In genomic region chr16:49644143-49644460, GRCh38 we compare ENCODE assay signal across 15 cellular contexts.
DNase-seq lines count a peak whose midpoint lies in the region; ATAC-seq and TF ChIP-seq lines count a peak whose summit lies in the region.
"Had no signal": no experiment of that assay in that cellular context is flagged by ENCODE, and none has a peak within 500 bp of the region (broad histone marks: within the 10 kb centered on the region; RNA-seq: fewer than 3 reads in every experiment).

No MANE protein-coding gene starts in this region.

- TF ChIP-seq CTCF in Loucy (conservative IDR thresholded peaks at IDR 0.05; ENCODE audit: low read length), result peak; percentile 48
- TF ChIP-seq CTCF in endodermal cell (conservative IDR thresholded peaks at IDR 0.05), result peak; percentile 51

- peaks cover 25% of the 10 kb centered on the region for H3K4me1 Mint-ChIP-seq in endodermal cell
- H3K4me1 Mint-ChIP-seq in natural killer cell treated with Interleukin-12 subunit alpha and Interleukin-12 subunit beta and Interleukin-15 and Interleukin-18, amount 100 ng/mL, for 72 hours (ENCODE audit: low read depth in 2 of 2), result no peaks in the 10 kb centered on the region
- H3K4me1 Mint-ChIP-seq: activated CD4-positive, alpha-beta T cell treated with anti-CD3 and anti-CD28 coated beads for 36 hours; central memory CD8-positive, alpha-beta T cell had no signal

- no peaks in the 10 kb centered on the region for H4K20me1 ChIP-seq in Loucy (ENCODE audit: insufficient read depth, low read length, poor library complexity, severe bottlenecking)

- H3K9ac ChIP-seq in Loucy (ENCODE audit: low read depth, low read length, poor library complexity, severe bottlenecking) (no peak overlapping the region), endodermal cell (ENCODE audit: extremely low read depth, low read length, poor library complexity, severe bottlenecking) (no peak overlapping the region)

- DNase-seq in GM03348 (ENCODE audit: low spot score) (peak; percentile 37), endodermal cell (no peak), retina (peak; percentile 34), RPMI8226 (no peak)
- no peak for DNase-seq in natural killer cell treated with Interleukin-12 subunit alpha and Interleukin-12 subunit beta and Interleukin-15 and Interleukin-18, amount 100 ng/mL, for 72 hours (ENCODE audit: low spot score)
- DNase-seq in activated naive CD4-positive, alpha-beta T cell treated with anti-CD3 and anti-CD28 coated beads, Interleukin-2, amount 50 U/mL, for 72 hours (ENCODE audit: low spot score in 2 of 2), result no peak
- DNase-seq: activated CD4-positive, alpha-beta T cell treated with anti-CD3 and anti-CD28 coated beads for 36 hours; naive thymus-derived CD4-positive, alpha-beta T cell; NCI-H1436; NCI-H774; tibial artery had no signal

- H3K27me3 ChIP-seq in Loucy (ENCODE audit: insufficient read depth, low read length, poor library complexity, severe bottlenecking) (no peaks in the 10 kb centered on the region), endodermal cell (ENCODE audit: control insufficient read depth, insufficient read depth, low read length, poor library complexity, severe bottlenecking) (no peaks in the 10 kb centered on the region)
- H3K27me3 ChIP-seq: tibial artery had no signal

- no peaks in the 10 kb centered on the region for H3K9me2 ChIP-seq in Loucy (replicated peaks; ENCODE audit: low read depth, low read length)

- WGBS in endodermal cell (ENCODE audit: insufficient coverage in 1 of 2, insufficient read length in 1 of 2), 2 experiments, result 63 to 89% methylated on average over 3 to 4 of the region's 4 CpGs

- peaks cover 33% of the 10 kb centered on the region for H3K36me3 Mint-ChIP-seq in endodermal cell (ENCODE audit: low read depth)
- peaks cover 11% of the 10 kb centered on the region for H3K36me3 Mint-ChIP-seq in natural killer cell treated with Interleukin-12 subunit alpha and Interleukin-12 subunit beta and Interleukin-15 and Interleukin-18, amount 100 ng/mL, for 72 hours
- H3K36me3 Mint-ChIP-seq in activated naive CD4-positive, alpha-beta T cell treated with anti-CD3 and anti-CD28 coated beads, Interleukin-2, amount 50 U/mL, for 72 hours, result peaks cover 13 to 23% of the 10 kb centered on the region in 2 donors

- no peaks in the 10 kb centered on the region for H3K27me3 Mint-ChIP-seq in endodermal cell (ENCODE audit: insufficient read depth)
- peaks cover 3 to 7% of the 10 kb centered on the region in 2 donors for H3K27me3 Mint-ChIP-seq in natural killer cell treated with Interleukin-12 subunit alpha and Interleukin-12 subunit beta and Interleukin-15 and Interleukin-18, amount 100 ng/mL, for 72 hours

- H3K9me3 ChIP-seq in Loucy (ENCODE audit: insufficient read depth, low read depth, low read length), result peaks cover 18% of the 10 kb centered on the region; the same call in 1 of the 2 replicates
- peaks cover 36% of the 10 kb centered on the region for H3K9me3 ChIP-seq in endodermal cell (ENCODE audit: control insufficient read depth, low read length)

- peak overlapping the region; percentile 50; the same call in 1 of the 2 replicates for H2AFZ ChIP-seq in Loucy (ENCODE audit: low read length)

- H3K4me1 ChIP-seq in Loucy (ENCODE audit: insufficient read depth, low read length, poor library complexity, severe bottlenecking) (peaks cover 31% of the 10 kb centered on the region), endodermal cell (ENCODE audit: control insufficient read depth, insufficient read depth, low read length) (peaks cover 12% of the 10 kb centered on the region)

- ATAC-seq in natural killer cell treated with Interleukin-12 subunit alpha and Interleukin-12 subunit beta and Interleukin-15 and Interleukin-18, amount 100 ng/mL, for 72 hours, result no peak
- no peak for ATAC-seq in activated naive CD4-positive, alpha-beta T cell treated with anti-CD3 and anti-CD28 coated beads, Interleukin-2, amount 50 U/mL, for 72 hours
- no peak for ATAC-seq in GM21737 (IDR thresholded peaks at IDR 0.05; ENCODE audit: unreplicated experiment)
- ATAC-seq: activated CD4-positive, alpha-beta T cell treated with anti-CD3 and anti-CD28 coated beads for 36 hours; naive thymus-derived CD4-positive, alpha-beta T cell had no signal

- no peaks in the 10 kb centered on the region for H3K36me3 ChIP-seq in Loucy (ENCODE audit: insufficient read depth, low read length)
- H3K36me3 ChIP-seq in endodermal cell (ENCODE audit: control insufficient read depth, insufficient read depth, low read length), result peaks cover 9% of the 10 kb centered on the region

- peak overlapping the region; percentile 40 for H3K27ac Mint-ChIP-seq in endodermal cell
- no peak overlapping the region for H3K27ac Mint-ChIP-seq in natural killer cell treated with Interleukin-12 subunit alpha and Interleukin-12 subunit beta and Interleukin-15 and Interleukin-18, amount 100 ng/mL, for 72 hours
- H3K27ac Mint-ChIP-seq in activated naive CD4-positive, alpha-beta T cell treated with anti-CD3 and anti-CD28 coated beads, Interleukin-2, amount 50 U/mL, for 72 hours, result no peak overlapping the region
- H3K27ac Mint-ChIP-seq: activated CD4-positive, alpha-beta T cell treated with anti-CD3 and anti-CD28 coated beads for 36 hours; activated T-helper 1 cell treated with anti-CD3 and anti-CD28 coated beads, Interleukin-12 subunit alpha, Interleukin-12 subunit beta, Interleukin-2, Interleukin-4 antibody, amounts not matched to agents 30 ng/mL and 10 ng/mL and 1 ng/mL, durations not matched to agents 14 hours and 24 hours and 36 hours; naive thymus-derived CD4-positive, alpha-beta T cell had no signal

- H3K9me3 Mint-ChIP-seq in endodermal cell, result peaks cover 32% of the 10 kb centered on the region
- peaks cover 18% of the 10 kb centered on the region for H3K9me3 Mint-ChIP-seq in natural killer cell treated with Interleukin-12 subunit alpha and Interleukin-12 subunit beta and Interleukin-15 and Interleukin-18, amount 100 ng/mL, for 72 hours
- H3K9me3 Mint-ChIP-seq in activated naive CD4-positive, alpha-beta T cell treated with anti-CD3 and anti-CD28 coated beads, Interleukin-2, amount 50 U/mL, for 72 hours, result peaks cover 25 to 26% of the 10 kb centered on the region in 2 donors

- peak overlapping the region; percentile 29 for H3K27ac ChIP-seq in endodermal cell (ENCODE audit: low read depth, low read length)
- H3K27ac ChIP-seq: tibial artery had no signal

- H3K4me3 ChIP-seq in Loucy (ENCODE audit: low read length, poor library complexity, severe bottlenecking) (no peak overlapping the region), endodermal cell (ENCODE audit: low read length) (no peak overlapping the region)
- H3K4me3 ChIP-seq: tibial artery had no signal

- no peak overlapping the region for H3K4me2 ChIP-seq in Loucy (ENCODE audit: low read depth, low read length, poor library complexity, severe bottlenecking)

- H3K4me3 Mint-ChIP-seq in endodermal cell, result no peak overlapping the region
- no peak overlapping the region for H3K4me3 Mint-ChIP-seq in natural killer cell treated with Interleukin-12 subunit alpha and Interleukin-12 subunit beta and Interleukin-15 and Interleukin-18, amount 100 ng/mL, for 72 hours
- H3K4me3 Mint-ChIP-seq: activated CD4-positive, alpha-beta T cell treated with anti-CD3 and anti-CD28 coated beads for 36 hours; activated T-helper 1 cell treated with anti-CD3 and anti-CD28 coated beads, Interleukin-12 subunit alpha, Interleukin-12 subunit beta, Interleukin-2, Interleukin-4 antibody, amounts not matched to agents 30 ng/mL and 10 ng/mL and 1 ng/mL, durations not matched to agents 14 hours and 24 hours and 36 hours; central memory CD8-positive, alpha-beta T cell; naive thymus-derived CD4-positive, alpha-beta T cell had no signal

- H3F3A ChIP-seq in Loucy (ENCODE audit: low read depth), result no peaks in the 10 kb centered on the region

- no peaks in the 10 kb centered on the region for H3K79me2 ChIP-seq in Loucy (ENCODE audit: insufficient read depth, low read length)

Comparison
In these comparisons a context has a peak if more than half of its experiments do, and no peak if none do; other contexts are left out.
1. DNase-seq: peak in GM03348 (single experiment) and retina (single experiment); none in endodermal cell (single experiment), natural killer cell treated with Interleukin-12 subunit alpha and Interleukin-12 subunit beta and Interleukin-15 and Interleukin-18, amount 100 ng/mL, for 72 hours (single experiment), RPMI8226 (single experiment) and activated naive CD4-positive, alpha-beta T cell treated with anti-CD3 and anti-CD28 coated beads, Interleukin-2, amount 50 U/mL, for 72 hours (0 of 2).